16 cellular contexts compared by ENCODE assay signal in genomic region chr3:177817746-177818145, GRCh38.
A peak's percentile ranks its signal among the peaks of the same experiment; 100 is the strongest.
DNase-seq lines count a peak whose midpoint lies in the region; TF ChIP-seq lines count a peak whose summit lies in the region.
"Had no signal": no experiment of that assay in that cellular context is flagged by ENCODE, and none has a peak within 500 bp of the region (broad histone marks: within the 10 kb centered on the region; RNA-seq: fewer than 3 reads in every experiment).

No MANE protein-coding gene starts in this region.

- no peak overlapping the region for H3K4me2 ChIP-seq in mesenchymal stem cell (ENCODE audit: low read length, poor library complexity, severe bottlenecking)
- no peak overlapping the region for H3K4me2 ChIP-seq in OCI-LY7 (ENCODE audit: low read length)
- H3K4me2 ChIP-seq in H9 (ENCODE audit: insufficient read depth, insufficient read length, low read length), result no peak overlapping the region
- H3K4me2 ChIP-seq: BLaER1 had no signal

- H2BK15ac ChIP-seq in mesenchymal stem cell (ENCODE audit: low read depth, poor library complexity, severe bottlenecking) (no peak overlapping the region), H9 (ENCODE audit: low read depth, low read length) (no peak overlapping the region)

- H3K56ac ChIP-seq in H9 (ENCODE audit: insufficient read length, low read depth, low read length), result no peak overlapping the region

- no TSS peak for BruUV-seq in MCF 10A (replicated peaks; lab: Mats Ljungman, UMichigan)
- BruUV-seq in OCI-LY7 (replicated peaks; lab: Mats Ljungman, UMichigan), result no TSS peak

- H3K23me2 ChIP-seq in H9 (ENCODE audit: insufficient read length, low read depth, low read length, poor library complexity, severe bottlenecking), result no peaks in the 10 kb centered on the region

- no peaks in the 10 kb centered on the region for H3K9me3 Mint-ChIP-seq in MCF 10A (ENCODE audit: unreplicated experiment)
- H3K9me3 Mint-ChIP-seq in chondrocyte (ENCODE audit: low read depth), result peaks cover 3% of the 10 kb centered on the region
- H3K9me3 Mint-ChIP-seq in H9, result no peaks in the 10 kb centered on the region

- H4K8ac ChIP-seq in mesenchymal stem cell (ENCODE audit: low read length) (no peak overlapping the region), H9 (replicated peaks; ENCODE audit: insufficient read length, low read depth, low read length) (no peak overlapping the region)

- no peaks in the 10 kb centered on the region for H3K79me2 ChIP-seq in OCI-LY7 (ENCODE audit: insufficient read depth, low read depth, low read length)
- no peaks in the 10 kb centered on the region for H3K79me2 ChIP-seq in H9 (ENCODE audit: insufficient read depth, low read length)

- peak overlapping the region in 1 of 2 donors; percentile 79 for H3K27ac ChIP-seq in breast epithelium
- H3K27ac ChIP-seq in mesenchymal stem cell (ENCODE audit: low read length, poor library complexity, severe bottlenecking), result peak overlapping the region; percentile 20
- H3K27ac ChIP-seq in tibial artery, result peak overlapping the region; percentile 64 to 72
- no peak overlapping the region for H3K27ac ChIP-seq in OCI-LY7 (ENCODE audit: low read depth, low read length, poor library complexity, severe bottlenecking)
- H3K27ac ChIP-seq in H9 (ENCODE audit: insufficient read length, low read depth, low read length), result no peak overlapping the region
- H3K27ac ChIP-seq: BLaER1, HL-60 had no signal

- intact Hi-C loops in MCF 10A (cut with micrococcal nuclease), result loop anchor here (10.0 kb wide), 2 partner anchors 223 to 343 kb away; no protein-coding TSS in a partner anchor
- intact Hi-C loops in breast epithelium (cut with DNase I; ENCODE audit: low total_unique reads), result no loop called here
- intact Hi-C loops in tibial artery (cut with DNase I; ENCODE audit: low total_unique reads), result loop anchor here (10.0 kb wide), 1 partner anchor 623 kb away; the partner anchor contains the start of gene TBL1XR1
- intact Hi-C loops in OCI-LY7 (cut with micrococcal nuclease; ENCODE audit: unreplicated experiment), result no loop called here

- H2AFZ ChIP-seq in mesenchymal stem cell (ENCODE audit: low read depth, low read length), result no peak overlapping the region
- no peak overlapping the region for H2AFZ ChIP-seq in OCI-LY7 (ENCODE audit: low read length)
- H2AFZ ChIP-seq in H9 (ENCODE audit: low read length), result no peak overlapping the region

- no peak overlapping the region for H2BK20ac ChIP-seq in H9 (ENCODE audit: low read depth, low read length, poor library complexity, severe bottlenecking)

- peak overlapping the region; percentile 21 for H3K4me3 Mint-ChIP-seq in MCF 10A (ENCODE audit: unreplicated experiment)
- H3K4me3 Mint-ChIP-seq in chondrocyte (ENCODE audit: unreplicated experiment), result no peak overlapping the region
- no peak overlapping the region for H3K4me3 Mint-ChIP-seq in H9

- CTCF ChIA-PET in MCF 10A (lab: Yijun Ruan, JAX) (interaction anchor here (2.3 kb wide), 1 partner anchor 10 kb away, joined by 8 read pairs; no protein-coding TSS in a partner anchor), OCI-LY7 (lab: Charles Lee; ENCODE audit: unreplicated experiment) (no interaction called here), HEK293T (lab: Yijun Ruan, JAX) (no interaction called here)

- H3K27me3 ChIP-seq in breast epithelium (no peaks in the 10 kb centered on the region), mesenchymal stem cell (ENCODE audit: control insufficient read depth in 1 of 2, insufficient read depth in 1 of 2, low read length in 2 of 2) (no peaks in the 10 kb centered on the region), tibial artery (no peaks in the 10 kb centered on the region), H9 (ENCODE audit: insufficient read depth, low read length) (no peaks in the 10 kb centered on the region)
- H3K27me3 ChIP-seq: BLaER1 had no signal

- no peak for TF ChIP-seq POLR2A in breast epithelium (IDR thresholded peaks at IDR 0.05)

- H2BK5ac ChIP-seq in mesenchymal stem cell (ENCODE audit: low read depth, low read length, poor library complexity, severe bottlenecking), result no peak overlapping the region
- no peak overlapping the region for H2BK5ac ChIP-seq in H9 (ENCODE audit: insufficient read length, low read length)

- H3K9ac ChIP-seq in mesenchymal stem cell (ENCODE audit: low read length), result no peak overlapping the region
- H3K9ac ChIP-seq in H9 (ENCODE audit: extremely low read depth, insufficient read length, low read length), result no peak overlapping the region
- H3K9ac ChIP-seq: BLaER1 had no signal

- POLR2A ChIA-PET in MCF 10A (lab: Yijun Ruan, JAX) (interaction anchor here (0.6 to 4.6 kb wide), 7 partner anchors 9 to 581 kb away, joined by 3 to 34 read pairs (median 3); no protein-coding TSS in a partner anchor), OCI-LY7 (lab: Charles Lee) (no interaction called here), HEK293T (lab: Yijun Ruan, JAX) (no interaction called here)

- no peaks in the 10 kb centered on the region for H3K9me2 ChIP-seq in OCI-LY7 (ENCODE audit: insufficient read depth, low read length)

- H3K4ac ChIP-seq in mesenchymal stem cell (ENCODE audit: low read depth in 1 of 2, low read length in 2 of 2), result peak overlapping the region in 1 of 2 experiments; percentile 35
- no peak overlapping the region for H3K4ac ChIP-seq in H9 (ENCODE audit: low read depth, low read length)

- H3K9me3 ChIP-seq in breast epithelium (no peaks in the 10 kb centered on the region), mesenchymal stem cell (ENCODE audit: control insufficient read depth, low read length) (no peaks in the 10 kb centered on the region), tibial artery (no peaks in the 10 kb centered on the region), OCI-LY7 (ENCODE audit: low read length) (no peaks in the 10 kb centered on the region), H9 (ENCODE audit: control insufficient read depth, low read depth, low read length) (no peaks in the 10 kb centered on the region)
- H3K9me3 ChIP-seq: BLaER1 had no signal

- H3K36me3 Mint-ChIP-seq in MCF 10A (ENCODE audit: insufficient read depth, unreplicated experiment) (no peaks in the 10 kb centered on the region), chondrocyte (ENCODE audit: low read depth) (peaks cover 2% of the 10 kb centered on the region), H9 (ENCODE audit: insufficient read depth in 1 of 3, low read depth in 3 of 3) (no peaks in the 10 kb centered on the region)

- H2AK5ac ChIP-seq in mesenchymal stem cell (ENCODE audit: low read length, severe bottlenecking), result peak overlapping the region; percentile 61
- no peak overlapping the region for H2AK5ac ChIP-seq in H9 (ENCODE audit: insufficient read length, low read length)

- no peak overlapping the region for H4K5ac ChIP-seq in H9 (ENCODE audit: insufficient read length, low read depth, low read length)

- peaks cover 0 to 9% of the 10 kb centered on the region in 2 donors for H3K4me1 ChIP-seq in breast epithelium
- peaks cover 4% of the 10 kb centered on the region for H3K4me1 ChIP-seq in mesenchymal stem cell (ENCODE audit: control insufficient read depth, insufficient read depth, low read depth, low read length)
- peaks cover 0 to 52% (median 30%) of the 10 kb centered on the region in 4 donors for H3K4me1 ChIP-seq in tibial artery
- H3K4me1 ChIP-seq in OCI-LY7 (ENCODE audit: insufficient read depth, low read length, poor library complexity, severe bottlenecking), result no peaks in the 10 kb centered on the region
- no peaks in the 10 kb centered on the region; the same call in 1 of the 2 replicates for H3K4me1 ChIP-seq in H9 (ENCODE audit: insufficient read depth, low read length)

- H4K91ac ChIP-seq in mesenchymal stem cell (ENCODE audit: low read length) (no peak overlapping the region), H9 (ENCODE audit: insufficient read length, low read depth, low read length) (no peak overlapping the region)

- H3K4me3 ChIP-seq in breast epithelium (no peak overlapping the region), mesenchymal stem cell (ENCODE audit: insufficient read depth in 1 of 2, low read depth in 1 of 2, low read length in 2 of 2) (no peak overlapping the region), tibial artery (no peak overlapping the region), OCI-LY7 (ENCODE audit: low read depth, low read length, poor library complexity, severe bottlenecking) (no peak overlapping the region)
- H3K4me3 ChIP-seq: BLaER1 had no signal

- no peak overlapping the region for H3T11ph ChIP-seq in H9 (ENCODE audit: low read length)

- H3K36me3 ChIP-seq in breast epithelium (no peaks in the 10 kb centered on the region), mesenchymal stem cell (ENCODE audit: control insufficient read depth in 1 of 2, insufficient read depth in 2 of 2, low read depth in 1 of 2, low read length in 2 of 2) (no peaks in the 10 kb centered on the region), tibial artery (no peaks in the 10 kb centered on the region), OCI-LY7 (ENCODE audit: insufficient read depth, low read length) (no peaks in the 10 kb centered on the region)
- H3K36me3 ChIP-seq: BLaER1 had no signal

- no peak overlapping the region for H2BK120ac ChIP-seq in mesenchymal stem cell (ENCODE audit: low read depth, low read length)
- no peak overlapping the region for H2BK120ac ChIP-seq in H9 (ENCODE audit: low read depth, low read length, poor library complexity, severe bottlenecking)

- no peaks in the 10 kb centered on the region for H4K20me1 ChIP-seq in OCI-LY7 (ENCODE audit: insufficient read depth, low read length)
- H4K20me1 ChIP-seq in H9 (ENCODE audit: control insufficient read depth, insufficient read depth, insufficient read length), result no peaks in the 10 kb centered on the region
- H4K20me1 ChIP-seq: BLaER1 had no signal

- H3K4me1 Mint-ChIP-seq in MCF 10A (ENCODE audit: insufficient read depth, unreplicated experiment) (peaks cover 34% of the 10 kb centered on the region), chondrocyte (ENCODE audit: low read depth) (peaks cover 80% of the 10 kb centered on the region), H9 (no peaks in the 10 kb centered on the region; a peak in 1 of 4 replicates)

- H3K14ac ChIP-seq in mesenchymal stem cell (ENCODE audit: low read length in 2 of 2) (no peak overlapping the region), H9 (ENCODE audit: insufficient read depth, low read length) (no peak overlapping the region)

- H3K79me1 ChIP-seq in mesenchymal stem cell (replicated peaks; ENCODE audit: low read length, poor library complexity, severe bottlenecking), result no peaks in the 10 kb centered on the region
- H3K79me1 ChIP-seq in H9 (ENCODE audit: insufficient read depth, low read depth, low read length, poor library complexity, severe bottlenecking), result no peaks in the 10 kb centered on the region

- 13% methylated on average over 2 of the region's 2 CpGs for WGBS in mesenchymal stem cell
- WGBS in H9 (ENCODE audit: extremely low coverage, insufficient read length, low lambda C conversion rate), result no CpG with 5 or more reads among the region's 2 CpGs

- H3K27ac Mint-ChIP-seq in MCF 10A (ENCODE audit: low read depth, unreplicated experiment) (peak overlapping the region; percentile 89), chondrocyte (ENCODE audit: unreplicated experiment) (peak overlapping the region; percentile 72), H9 (no peak overlapping the region; a peak in 1 of 7 replicates)

- peak overlapping the region in 1 of 2 experiments; percentile 93 for H2BK12ac ChIP-seq in mesenchymal stem cell (ENCODE audit: low read length in 2 of 2)
- H2BK12ac ChIP-seq in H9 (ENCODE audit: insufficient read length, low read depth, low read length), result no peak overlapping the region

- H3K18ac ChIP-seq in mesenchymal stem cell (ENCODE audit: low read depth in 1 of 2, low read length in 2 of 2), result peak overlapping the region in 1 of 2 experiments; percentile 52
- no peak overlapping the region for H3K18ac ChIP-seq in H9 (ENCODE audit: insufficient read length, low read depth, low read length)

- no peak for DNase-seq in MCF 10A (ENCODE audit: unreplicated experiment)
- DNase-seq in breast epithelium (ENCODE audit: low spot score in 2 of 2), result no peak
- no peak for DNase-seq in chondrocyte (ENCODE audit: low spot score)
- no peak for DNase-seq in mesenchymal stem cell
- DNase-seq in tibial artery, result no peak
- DNase-seq in OCI-LY7 (ENCODE audit: low spot score), result no peak
- no peak for DNase-seq in HEK293T (ENCODE audit: extremely low spot score)
- DNase-seq in H9, result no peak
- DNase-seq: MV-4-11, NCI-H1417, NCI-H187 treated with DMSO at 0.1 percent for 48 hours, NCI-H510A, NCI-H774, SIG-M5 had no signal

- TF ChIP-seq CTCF in MCF 10A (IDR thresholded peaks at IDR 0.05; ENCODE audit: unreplicated experiment) (no peak), breast epithelium (IDR thresholded peaks at IDR 0.05) (no peak), chondrocyte (IDR thresholded peaks at IDR 0.05) (no peak), tibial artery (IDR thresholded peaks at IDR 0.05) (no peak), OCI-LY7 (conservative IDR thresholded peaks at IDR 0.05; ENCODE audit: low read length) (no peak), H9 (conservative IDR thresholded peaks at IDR 0.05) (no peak)

- H3K23ac ChIP-seq in mesenchymal stem cell (ENCODE audit: low read length in 2 of 2) (no peak overlapping the region), H9 (ENCODE audit: insufficient read length, low read depth, low read length) (no peak overlapping the region)

- H3K27me3 Mint-ChIP-seq in MCF 10A (ENCODE audit: insufficient read depth, unreplicated experiment) (no peaks in the 10 kb centered on the region), chondrocyte (ENCODE audit: low read depth) (no peaks in the 10 kb centered on the region), H9 (ENCODE audit: low read depth) (no peaks in the 10 kb centered on the region)

Comparison
In these comparisons a context has a peak if more than half of its experiments do, and no peak if none do; other contexts are left out.
1. intact Hi-C loops: an anchor here in MCF 10A (10.0 kb wide) and tibial artery (10.0 kb wide); none called in breast epithelium and OCI-LY7.
2. H3K27ac Mint-ChIP-seq: peak in MCF 10A (single experiment) and chondrocyte (single experiment); none in H9 (0 of 3).
3. H3K27ac ChIP-seq: peak in mesenchymal stem cell (single experiment) and tibial artery (2 of 2); none in OCI-LY7 (single experiment) and H9 (single experiment).